ENCODE assay signal across 1 cellular context in the genomic region with DNA sequence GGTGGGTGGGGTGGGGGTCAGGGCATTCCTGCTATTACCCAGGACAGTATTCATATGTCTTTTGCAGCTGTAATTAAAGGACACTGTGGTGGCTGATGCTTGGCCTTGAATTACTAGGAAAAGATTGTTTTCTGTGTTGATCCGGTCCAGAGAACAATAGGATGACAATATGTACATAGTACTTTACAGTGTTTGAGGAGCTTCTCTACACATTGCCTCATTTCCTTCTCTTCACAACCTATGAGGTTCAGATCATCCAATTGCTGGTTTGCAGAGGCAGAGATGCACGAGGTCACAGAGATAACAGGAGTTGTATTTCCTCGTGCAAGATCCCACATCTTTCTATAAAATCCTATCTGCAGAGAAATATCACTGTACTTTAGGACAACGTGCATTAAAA.
TF ChIP-seq lines count a peak whose summit lies in the region.

No MANE protein-coding gene starts in this region.

TF ChIP-seq in HepG2, 621 proteins besides CTCF, POLR2A, EP300 and RAD21 (continued from another document and continues in another):
- TF ChIP-seq, protein P1, sequence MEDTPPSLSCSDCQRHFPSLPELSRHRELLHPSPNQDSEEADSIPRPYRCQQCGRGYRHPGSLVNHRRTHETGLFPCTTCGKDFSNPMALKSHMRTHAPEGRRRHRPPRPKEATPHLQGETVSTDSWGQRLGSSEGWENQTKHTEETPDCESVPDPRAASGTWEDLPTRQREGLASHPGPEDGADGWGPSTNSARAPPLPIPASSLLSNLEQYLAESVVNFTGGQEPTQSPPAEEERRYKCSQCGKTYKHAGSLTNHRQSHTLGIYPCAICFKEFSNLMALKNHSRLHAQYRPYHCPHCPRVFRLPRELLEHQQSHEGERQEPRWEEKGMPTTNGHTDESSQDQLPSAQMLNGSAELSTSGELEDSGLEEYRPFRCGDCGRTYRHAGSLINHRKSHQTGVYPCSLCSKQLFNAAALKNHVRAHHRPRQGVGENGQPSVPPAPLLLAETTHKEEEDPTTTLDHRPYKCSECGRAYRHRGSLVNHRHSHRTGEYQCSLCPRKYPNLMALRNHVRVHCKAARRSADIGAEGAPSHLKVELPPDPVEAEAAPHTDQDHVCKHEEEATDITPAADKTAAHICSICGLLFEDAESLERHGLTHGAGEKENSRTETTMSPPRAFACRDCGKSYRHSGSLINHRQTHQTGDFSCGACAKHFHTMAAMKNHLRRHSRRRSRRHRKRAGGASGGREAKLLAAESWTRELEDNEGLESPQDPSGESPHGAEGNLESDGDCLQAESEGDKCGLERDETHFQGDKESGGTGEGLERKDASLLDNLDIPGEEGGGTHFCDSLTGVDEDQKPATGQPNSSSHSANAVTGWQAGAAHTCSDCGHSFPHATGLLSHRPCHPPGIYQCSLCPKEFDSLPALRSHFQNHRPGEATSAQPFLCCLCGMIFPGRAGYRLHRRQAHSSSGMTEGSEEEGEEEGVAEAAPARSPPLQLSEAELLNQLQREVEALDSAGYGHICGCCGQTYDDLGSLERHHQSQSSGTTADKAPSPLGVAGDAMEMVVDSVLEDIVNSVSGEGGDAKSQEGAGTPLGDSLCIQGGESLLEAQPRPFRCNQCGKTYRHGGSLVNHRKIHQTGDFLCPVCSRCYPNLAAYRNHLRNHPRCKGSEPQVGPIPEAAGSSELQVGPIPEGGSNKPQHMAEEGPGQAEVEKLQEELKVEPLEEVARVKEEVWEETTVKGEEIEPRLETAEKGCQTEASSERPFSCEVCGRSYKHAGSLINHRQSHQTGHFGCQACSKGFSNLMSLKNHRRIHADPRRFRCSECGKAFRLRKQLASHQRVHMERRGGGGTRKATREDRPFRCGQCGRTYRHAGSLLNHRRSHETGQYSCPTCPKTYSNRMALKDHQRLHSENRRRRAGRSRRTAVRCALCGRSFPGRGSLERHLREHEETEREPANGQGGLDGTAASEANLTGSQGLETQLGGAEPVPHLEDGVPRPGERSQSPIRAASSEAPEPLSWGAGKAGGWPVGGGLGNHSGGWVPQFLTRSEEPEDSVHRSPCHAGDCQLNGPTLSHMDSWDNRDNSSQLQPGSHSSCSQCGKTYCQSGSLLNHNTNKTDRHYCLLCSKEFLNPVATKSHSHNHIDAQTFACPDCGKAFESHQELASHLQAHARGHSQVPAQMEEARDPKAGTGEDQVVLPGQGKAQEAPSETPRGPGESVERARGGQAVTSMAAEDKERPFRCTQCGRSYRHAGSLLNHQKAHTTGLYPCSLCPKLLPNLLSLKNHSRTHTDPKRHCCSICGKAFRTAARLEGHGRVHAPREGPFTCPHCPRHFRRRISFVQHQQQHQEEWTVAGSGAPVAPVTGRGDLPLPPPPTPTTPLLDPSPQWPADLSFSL (CRISPR knock-in tag; IDR thresholded peaks at IDR 0.05), result no peak
- TF ChIP-seq AHR (CRISPR knock-in tag; IDR thresholded peaks at IDR 0.05) (no peak), ZNF883 (CRISPR knock-in tag; IDR thresholded peaks at IDR 0.05; ENCODE audit: not compliant biosample characterization) (no peak), FOXO1 (CRISPR knock-in tag; IDR thresholded peaks at IDR 0.05) (peak; percentile 25; the same call in 1 of the 2 replicates), ZNF24 (IDR thresholded peaks at IDR 0.05) (no peak), TARDBP (CRISPR knock-in tag; IDR thresholded peaks at IDR 0.05) (no peak), ZSCAN30 (CRISPR knock-in tag; IDR thresholded peaks at IDR 0.05) (no peak), ZHX1 (CRISPR knock-in tag; IDR thresholded peaks at IDR 0.05; ENCODE audit: low read depth) (no peak), SRSF1 (optimal IDR thresholded peaks at IDR 0.05; ENCODE audit: low read depth, low read length) (no peak), CEBPG (CRISPR knock-in tag; IDR thresholded peaks at IDR 0.05) (peak; percentile 58), FOXM1 (CRISPR knock-in tag; IDR thresholded peaks at IDR 0.05) (no peak), SAFB2 (CRISPR knock-in tag; IDR thresholded peaks at IDR 0.05; ENCODE audit: borderline replicate concordance, low read depth) (no peak), ZBTB37 (CRISPR knock-in tag; IDR thresholded peaks at IDR 0.05) (no peak), ZNF430 (CRISPR knock-in tag; IDR thresholded peaks at IDR 0.05) (no peak), POLR2AphosphoS5 (IDR thresholded peaks at IDR 0.05; ENCODE audit: low read depth, low read length) (no peak), KAT8 (CRISPR knock-in tag; IDR thresholded peaks at IDR 0.05) (no peak), KLF6 (CRISPR knock-in tag; IDR thresholded peaks at IDR 0.05) (no peak), ZNF280B (CRISPR knock-in tag; IDR thresholded peaks at IDR 0.05; ENCODE audit: borderline replicate concordance) (no peak), GPBP1L1 (CRISPR knock-in tag; IDR thresholded peaks at IDR 0.05) (no peak), CENPT (CRISPR knock-in tag; IDR thresholded peaks at IDR 0.05; ENCODE audit: low read depth) (no peak), ZNF280D (CRISPR knock-in tag; IDR thresholded peaks at IDR 0.05) (no peak), ATF7-NPFF (CRISPR knock-in tag; IDR thresholded peaks at IDR 0.05; ENCODE audit: low read depth) (no peak), BRF2 (CRISPR knock-in tag; IDR thresholded peaks at IDR 0.05) (no peak), ZNF367 (CRISPR knock-in tag; IDR thresholded peaks at IDR 0.05; ENCODE audit: borderline replicate concordance) (no peak), ZNF709 (CRISPR knock-in tag; IDR thresholded peaks at IDR 0.05) (no peak), MAFK (conservative IDR thresholded peaks at IDR 0.05 in 1 of 2, IDR thresholded peaks at IDR 0.05 in 1 of 2; ENCODE audit: low read length in 2 of 2) (no peak), ZNF530 (CRISPR knock-in tag; IDR thresholded peaks at IDR 0.05; ENCODE audit: low read depth) (no peak), ZUFSP (CRISPR knock-in tag; IDR thresholded peaks at IDR 0.05; ENCODE audit: borderline replicate concordance) (no peak)
- TF ChIP-seq, protein P2, sequence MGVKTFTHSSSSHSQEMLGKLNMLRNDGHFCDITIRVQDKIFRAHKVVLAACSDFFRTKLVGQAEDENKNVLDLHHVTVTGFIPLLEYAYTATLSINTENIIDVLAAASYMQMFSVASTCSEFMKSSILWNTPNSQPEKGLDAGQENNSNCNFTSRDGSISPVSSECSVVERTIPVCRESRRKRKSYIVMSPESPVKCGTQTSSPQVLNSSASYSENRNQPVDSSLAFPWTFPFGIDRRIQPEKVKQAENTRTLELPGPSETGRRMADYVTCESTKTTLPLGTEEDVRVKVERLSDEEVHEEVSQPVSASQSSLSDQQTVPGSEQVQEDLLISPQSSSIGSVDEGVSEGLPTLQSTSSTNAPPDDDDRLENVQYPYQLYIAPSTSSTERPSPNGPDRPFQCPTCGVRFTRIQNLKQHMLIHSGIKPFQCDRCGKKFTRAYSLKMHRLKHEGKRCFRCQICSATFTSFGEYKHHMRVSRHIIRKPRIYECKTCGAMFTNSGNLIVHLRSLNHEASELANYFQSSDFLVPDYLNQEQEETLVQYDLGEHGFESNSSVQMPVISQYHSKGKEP (CRISPR knock-in tag; IDR thresholded peaks at IDR 0.05), result no peak
- TF ChIP-seq, protein P3, sequence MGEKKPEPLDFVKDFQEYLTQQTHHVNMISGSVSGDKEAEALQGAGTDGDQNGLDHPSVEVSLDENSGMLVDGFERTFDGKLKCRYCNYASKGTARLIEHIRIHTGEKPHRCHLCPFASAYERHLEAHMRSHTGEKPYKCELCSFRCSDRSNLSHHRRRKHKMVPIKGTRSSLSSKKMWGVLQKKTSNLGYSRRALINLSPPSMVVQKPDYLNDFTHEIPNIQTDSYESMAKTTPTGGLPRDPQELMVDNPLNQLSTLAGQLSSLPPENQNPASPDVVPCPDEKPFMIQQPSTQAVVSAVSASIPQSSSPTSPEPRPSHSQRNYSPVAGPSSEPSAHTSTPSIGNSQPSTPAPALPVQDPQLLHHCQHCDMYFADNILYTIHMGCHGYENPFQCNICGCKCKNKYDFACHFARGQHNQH (CRISPR knock-in tag; IDR thresholded peaks at IDR 0.05), result no peak
